1 cellular context compared by ENCODE assay signal in genomic region chr9:121852241-121852640, GRCh38.
TF ChIP-seq lines count a peak whose summit lies in the region.

No MANE protein-coding gene starts in this region.

TF ChIP-seq in GM23338, 12 proteins besides CTCF, POLR2A, EP300 and RAD21 (continued from another document):
- TF ChIP-seq ZNF462 (CRISPR knock-in tag; IDR thresholded peaks at IDR 0.05) (no peak), ZNF114 (CRISPR knock-in tag; IDR thresholded peaks at IDR 0.05) (no peak), POLR2AphosphoS5 (IDR thresholded peaks at IDR 0.05; ENCODE audit: low read depth) (no peak), ZNF331 (CRISPR knock-in tag; IDR thresholded peaks at IDR 0.05; ENCODE audit: low read depth) (no peak), EZH2phosphoT487 (IDR thresholded peaks at IDR 0.05; ENCODE audit: unreplicated experiment) (no peak), JUNB (IDR thresholded peaks at IDR 0.05; ENCODE audit: unreplicated experiment) (no peak), ETS1 (IDR thresholded peaks at IDR 0.05) (no peak)
